ENCODE assay signal across 8 cellular contexts in genomic region chr18:47930086-47930843, GRCh38. TPM values are rescaled to one million over a fixed set of nuclear protein-coding genes. Genes with fewer than 3 reads are reported as not detected.
DNase-seq lines count a peak whose midpoint lies in the region; ATAC-seq, FAIRE-seq and TF ChIP-seq lines count a peak whose summit lies in the region.

TSS of gene SMAD2 (minus strand) at chr18:47930659. CDS start at chr18:47896756, 33,903 bp downstream.

- H3K27ac ChIP-seq in A673 (ENCODE audit: low read depth, low read length, poor library complexity, severe bottlenecking) = peak within 1 kb of the TSS; percentile 95
- peak within 1 kb of the TSS; percentile 96 for H3K27ac ChIP-seq in HepG2 (ENCODE audit: extremely low read length, insufficient read depth, low read length)

- peak within 1 kb of the TSS; percentile 88 for H3K9ac ChIP-seq in HepG2 (ENCODE audit: insufficient read depth, low read depth, low read length)

- peak; percentile 84 for DNase-seq in A673 (ENCODE audit: low spot score)
- peak; percentile 56 for DNase-seq in NCI-H446 treated with DMSO at 0.1 percent for 48 hours (lab: John Stamatoyannopoulos, UW)
- peak; percentile 91 for DNase-seq in activated CD4-positive, alpha-beta T cell treated with anti-CD3 and anti-CD28 coated beads, Interleukin-2, amount 10 ng/mL, durations not matched to agents 24 days and 14 days
- DNase-seq in dedifferentiated amniotic fluid mesenchymal stem cell (ENCODE audit: extremely low spot score) = peak; percentile 31
- peak; percentile 87 for DNase-seq in HepG2 (ENCODE audit: low spot score)
- peak; percentile 66 to 71 for DNase-seq in stimulated activated CD4-positive, alpha-beta T cell treated with anti-CD3 and anti-CD28 coated beads, Interleukin-2, amount 100 ng/mL, for 48 hours

- H3K4me3 Mint-ChIP-seq in activated CD4-positive, alpha-beta T cell treated with anti-CD3 and anti-CD28 coated beads, Interleukin-2, amount 10 ng/mL, durations not matched to agents 24 days and 14 days = peak within 1 kb of the TSS; percentile 95

- TF ChIP-seq RAD21 in HepG2 (CRISPR knock-in tag; IDR thresholded peaks at IDR 0.05) = peak; percentile 9; the same call in 1 of the 2 replicates

- TF ChIP-seq CTCF in A673 (conservative IDR thresholded peaks at IDR 0.05; ENCODE audit: low read depth, low read length) (no peak), HepG2 (CRISPR knock-in tag; IDR thresholded peaks at IDR 0.05) (no peak)

- no peak for TF ChIP-seq POLR2A in HepG2 (IDR thresholded peaks at IDR 0.05; ENCODE audit: insufficient read depth in 1 of 2, low read depth in 2 of 2, low read length in 2 of 2)

- H3K4me2 ChIP-seq in HepG2 (ENCODE audit: low read depth, low read length) = peak within 1 kb of the TSS; percentile 73

- intact Hi-C loops in A673 (cut with micrococcal nuclease; ENCODE audit: unreplicated experiment) (no loop called here), HepG2 (cut with micrococcal nuclease; ENCODE audit: unreplicated experiment) (loop anchor here (5.0 kb wide), 1 partner anchor 77 kb away; no protein-coding TSS in a partner anchor)
- intact Hi-C loops in activated CD4-positive, alpha-beta T cell treated with anti-CD3 and anti-CD28 coated beads, Interleukin-2, amount 10 ng/mL, durations not matched to agents 24 days and 14 days (cut with micrococcal nuclease) = loop anchor here (2.0 to 10.0 kb wide), 5 partner anchors 15 to 1013 kb away; partner anchors contain the start of genes KATNAL2 and PIAS2

- peak within 1 kb of the TSS; percentile 58 for H2AFZ ChIP-seq in HepG2 (ENCODE audit: low read length)

- H3K4me1 ChIP-seq in A673 (ENCODE audit: insufficient read depth, low read length, poor library complexity, severe bottlenecking) = peaks cover 8% of the 10 kb centered on the region
- peaks cover 54% of the 10 kb centered on the region for H3K4me1 ChIP-seq in HepG2 (ENCODE audit: insufficient read depth, low read length)

- TF ChIP-seq EP300 in HepG2 (IDR thresholded peaks at IDR 0.05; ENCODE audit: low read depth in 2 of 2, low read length in 2 of 2) (no peak), HepG2 (CRISPR knock-in tag; IDR thresholded peaks at IDR 0.05; ENCODE audit: borderline replicate concordance) (no peak)

- peak within 1 kb of the TSS; percentile 96 for H3K27ac Mint-ChIP-seq in activated CD4-positive, alpha-beta T cell treated with anti-CD3 and anti-CD28 coated beads, Interleukin-2, amount 10 ng/mL, durations not matched to agents 24 days and 14 days

- in situ Hi-C loops in HepG2 (cut with HindIII; ENCODE audit: extremely low pct_ligation_motif_present, low pct_unique_long_range_greater_than_20kb) = no loop called here

- peaks cover 4% of the 10 kb centered on the region for H3K9me3 Mint-ChIP-seq in activated CD4-positive, alpha-beta T cell treated with anti-CD3 and anti-CD28 coated beads, Interleukin-2, amount 10 ng/mL, durations not matched to agents 24 days and 14 days

- H3K36me3 Mint-ChIP-seq in activated CD4-positive, alpha-beta T cell treated with anti-CD3 and anti-CD28 coated beads, Interleukin-2, amount 10 ng/mL, durations not matched to agents 24 days and 14 days (ENCODE audit: low read depth) = peaks cover 39% of the 10 kb centered on the region

- H4K20me1 ChIP-seq in HepG2 (ENCODE audit: insufficient read depth, low read length) = peaks cover 11% of the 10 kb centered on the region; the same call in 1 of the 2 replicates

- peaks cover 9% of the 10 kb centered on the region for H3K27me3 Mint-ChIP-seq in activated CD4-positive, alpha-beta T cell treated with anti-CD3 and anti-CD28 coated beads, Interleukin-2, amount 10 ng/mL, durations not matched to agents 24 days and 14 days

- H3K27me3 ChIP-seq in A673 (replicated peaks; ENCODE audit: insufficient read depth, low read depth, low read length, poor library complexity) (no peaks in the 10 kb centered on the region), HepG2 (ENCODE audit: control insufficient read depth in 1 of 2, insufficient read depth in 2 of 2, low read length in 2 of 2) (no peaks in the 10 kb centered on the region)

- ATAC-seq in GM18858 (IDR thresholded peaks at IDR 0.05; ENCODE audit: unreplicated experiment) (peak; percentile 18), HG03103 (IDR thresholded peaks at IDR 0.05; ENCODE audit: low read depth, unreplicated experiment) (peak; percentile 31), HepG2 (peak; percentile 59)

- H3K79me2 ChIP-seq in HepG2 (ENCODE audit: insufficient read depth, low read length) = peaks cover 45% of the 10 kb centered on the region

- CTCF ChIA-PET in A673 (lab: Charles Lee) (no interaction called here), HepG2 (lab: Yijun Ruan, JAX; ENCODE audit: low intra/inter-chr PET ratio, low total read pairs) (no interaction called here)

- H3K4me1 Mint-ChIP-seq in activated CD4-positive, alpha-beta T cell treated with anti-CD3 and anti-CD28 coated beads, Interleukin-2, amount 10 ng/mL, durations not matched to agents 24 days and 14 days = peaks cover 46% of the 10 kb centered on the region

- no peak for FAIRE-seq in HepG2 (lab: Jason Lieb, UNC)

- H3K9me3 ChIP-seq in A673 (ENCODE audit: low read depth, low read length, poor library complexity, severe bottlenecking) (no peaks in the 10 kb centered on the region), HepG2 (ENCODE audit: low read length) (no peaks in the 10 kb centered on the region)

- POLR2A ChIA-PET in A673 (lab: Charles Lee; ENCODE audit: low non-redundant PET) (interaction anchor here (0.6 kb wide), 1 partner anchor 1737 kb away, joined by 9 read pairs; no protein-coding TSS in a partner anchor), HepG2 (lab: Yijun Ruan, JAX) (interaction anchor here (0.7 to 1.8 kb wide), 6 partner anchors 9 to 96 kb away, joined by 3 to 7 read pairs (median 4); no protein-coding TSS in a partner anchor)

- H3K36me3 ChIP-seq in A673 (ENCODE audit: insufficient read depth, low read length, poor library complexity, severe bottlenecking) (no peaks in the 10 kb centered on the region), HepG2 (replicated peaks in 1 of 2; ENCODE audit: control insufficient read depth in 1 of 2, insufficient read depth in 2 of 2, low read length in 2 of 2) (no peaks in the 10 kb centered on the region)

- 2% methylated on average over 19 of the region's 87 CpGs for WGBS in HepG2 (ENCODE audit: low lambda C conversion rate)

- H3K4me3 ChIP-seq in A673 (ENCODE audit: low read depth, low read length, poor library complexity, severe bottlenecking) (peak within 1 kb of the TSS; percentile 96), HepG2 (replicated peaks in 1 of 3; ENCODE audit: insufficient read depth in 1 of 3, low read depth in 2 of 3, low read length in 3 of 3) (peak within 1 kb of the TSS; percentile 85 to 87 (median 86))

- BruUV-seq in A673 (replicated peaks; lab: Mats Ljungman, UMichigan) (no TSS peak), HepG2 (replicated peaks; lab: Mats Ljungman, UMichigan) (no TSS peak)

TF ChIP-seq in HepG2, 621 proteins besides CTCF, POLR2A, EP300 and RAD21 (continues in another document):
- TF ChIP-seq SMAD1 (CRISPR knock-in tag; IDR thresholded peaks at IDR 0.05; ENCODE audit: borderline replicate concordance, low read depth) = peak; percentile 49; the same call in 1 of the 2 replicates
- peak; percentile 38; the same call in 1 of the 2 replicates for TF ChIP-seq ZFY (CRISPR knock-in tag; IDR thresholded peaks at IDR 0.05)

RNA-seq across cellular contexts. Expression of gene SMAD2, which starts in this region (rescaled TPM):
- 117 and 124 TPM in 2 replicates for total RNA-seq in A673 (2021)
- 388 and 406 TPM in 2 replicates for total RNA-seq in activated CD4-positive, alpha-beta T cell treated with anti-CD3 and anti-CD28 coated beads, Interleukin-2, amount 10 ng/mL, durations not matched to agents 24 days and 14 days
- 96.2 and 132 TPM in 2 replicates for total RNA-seq in HepG2 (2016; rRNA removed; fragmentation: Illumina TruSeq; extraction: Trizol)
- total RNA-seq in HepG2 (2016; cell fraction: cytosol; rRNA removed; fragmentation: Illumina TruSeq; extraction: Trizol; ENCODE audit: low read depth) = 162 and 182 TPM in 2 replicates
- total RNA-seq in HepG2 (2016; cell fraction: insoluble cytoplasmic fraction; rRNA removed; fragmentation: Illumina TruSeq; extraction: Trizol) = 95.6 and 122 TPM in 2 replicates
- total RNA-seq in HepG2 (2016; cell fraction: membrane; rRNA removed; fragmentation: Illumina TruSeq; extraction: Trizol) = 148 and 164 TPM in 2 replicates
- total RNA-seq in HepG2 (2016; cell fraction: nucleus; rRNA removed; fragmentation: Illumina TruSeq; extraction: Trizol) = 74.9 and 75.8 TPM in 2 replicates
- 34.0 and 40.2 TPM in 2 replicates for polyA plus RNA-seq in HepG2 (2011; rRNA removed)
- 22.8 and 32.4 TPM in 2 replicates for polyA plus RNA-seq in HepG2 (2011; cell fraction: cytosol; rRNA removed)
- 16.3 and 21.0 TPM in 2 replicates for polyA plus RNA-seq in HepG2 (2011; cell fraction: nucleus; rRNA removed)
- polyA plus RNA-seq in HepG2 (2012) = 48.7 and 54.8 TPM in 2 replicates
- 61.1 and 63.8 TPM in 2 replicates for polyA plus RNA-seq in HepG2 (2016; cell fraction: cytosol; fragmentation: Illumina TruSeq; extraction: Trizol; ENCODE audit: low read depth)
- 69.3 and 70.0 TPM in 2 replicates for polyA plus RNA-seq in HepG2 (2016; cell fraction: insoluble cytoplasmic fraction; fragmentation: Illumina TruSeq; extraction: Trizol; ENCODE audit: low read depth)
- 82.3 and 86.6 TPM in 2 replicates for polyA plus RNA-seq in HepG2 (2016; cell fraction: membrane; fragmentation: Illumina TruSeq; extraction: Trizol; ENCODE audit: low read depth)
- polyA plus RNA-seq in HepG2 (2016; cell fraction: nucleus; fragmentation: Illumina TruSeq; extraction: Trizol; ENCODE audit: insufficient read depth, low read depth) = 36.9 and 38.6 TPM in 2 replicates
- polyA minus RNA-seq in HepG2 (2011; rRNA and poly(A)+ RNA removed; ENCODE audit: low replicate concordance) = 48.2 and 195 TPM in 2 replicates
- polyA minus RNA-seq in HepG2 (2011; cell fraction: cytosol; rRNA and poly(A)+ RNA removed) = 51.8 and 65.1 TPM in 2 replicates
- 86.8 and 96.2 TPM in 2 replicates for polyA minus RNA-seq in HepG2 (2011; cell fraction: nucleus; rRNA and poly(A)+ RNA removed)

Comparison
In these comparisons a context has a peak if more than half of its experiments do, and no peak if none do; other contexts are left out.
1. Peak in every context shown above with its lines: DNase-seq, ATAC-seq, H3K4me3 ChIP-seq and H3K27ac ChIP-seq.
2. DNase-seq: peak in every context shown above with its lines; median percentile 91 in activated CD4-positive, alpha-beta T cell treated with anti-CD3 and anti-CD28 coated beads, Interleukin-2, amount 10 ng/mL, durations not matched to agents 24 days and 14 days; 87 in HepG2; 84 in A673; 68 in stimulated activated CD4-positive, alpha-beta T cell treated with anti-CD3 and anti-CD28 coated beads, Interleukin-2, amount 100 ng/mL, for 48 hours; 56 in NCI-H446 treated with DMSO at 0.1 percent for 48 hours; 31 in dedifferentiated amniotic fluid mesenchymal stem cell.